In the genomic region with DNA sequence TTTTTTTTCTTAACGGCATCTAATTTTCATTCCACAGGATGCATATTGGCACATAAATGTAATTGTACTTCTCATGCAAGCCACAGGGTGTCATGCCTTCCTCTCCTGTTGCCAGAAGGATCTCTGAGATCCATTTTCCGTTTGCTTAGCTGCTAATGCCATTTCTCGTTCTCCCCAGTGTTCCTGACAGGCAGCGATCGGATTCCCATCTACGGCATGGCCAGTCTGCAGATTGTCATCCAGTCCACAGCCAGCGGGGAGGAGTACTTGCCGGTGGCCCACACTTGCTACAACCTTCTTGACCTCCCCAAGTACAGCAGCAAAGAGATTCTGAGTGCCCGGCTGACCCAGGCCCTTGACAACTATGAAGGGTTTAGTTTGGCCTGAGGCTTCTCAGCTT, we compare ENCODE assay signal across 8 cellular contexts. TPM values are rescaled to one million over a fixed set of nuclear protein-coding genes. Genes with fewer than 3 reads are reported as not detected.
DNase-seq lines count a peak whose midpoint lies in the region; ATAC-seq, FAIRE-seq and TF ChIP-seq lines count a peak whose summit lies in the region.

No MANE protein-coding gene starts in this region.

- H3K4me1 ChIP-seq in PC-3 (ENCODE audit: insufficient read depth, low read length) = peaks cover 12% of the 10 kb centered on the region
- H3K4me1 ChIP-seq in pancreas = no peaks in the 10 kb centered on the region

- H3K4me1 Mint-ChIP-seq in activated CD8-positive, alpha-beta T cell treated with anti-CD3 and anti-CD28 coated beads for 36 hours (ENCODE audit: low read depth) = peaks cover 2% of the 10 kb centered on the region

- peak overlapping the region; percentile 62 for H3K4me2 ChIP-seq in PC-3 (ENCODE audit: low read length)

- TF ChIP-seq CTCF in PC-3 (conservative IDR thresholded peaks at IDR 0.05; ENCODE audit: low read depth, low read length) (peak; percentile 69), fibroblast of pulmonary artery (IDR thresholded peaks at IDR 0.05; ENCODE audit: low read length, missing control alignments) (peak; percentile 70), pancreas (IDR thresholded peaks at IDR 0.05) (peak; percentile 14 to 51 (median 45))
- no peak for TF ChIP-seq CTCF in activated CD8-positive, alpha-beta T cell treated with anti-CD3 and anti-CD28 coated beads for 36 hours (IDR thresholded peaks at IDR 0.05)

- no peaks in the 10 kb centered on the region for H3K27me3 Mint-ChIP-seq in activated CD8-positive, alpha-beta T cell treated with anti-CD3 and anti-CD28 coated beads for 36 hours

- no peak overlapping the region for H3K27ac ChIP-seq in PC-3 (ENCODE audit: low read length)
- no peak overlapping the region for H3K27ac ChIP-seq in pancreas

- H3K27me3 ChIP-seq in PC-3 (ENCODE audit: low read length) (no peaks in the 10 kb centered on the region), pancreas (no peaks in the 10 kb centered on the region)

- H3F3A ChIP-seq in PC-3 (ENCODE audit: low read length, unreplicated experiment) = no peaks in the 10 kb centered on the region

- POLR2A ChIA-PET in PC-3 (lab: Charles Lee; ENCODE audit: unreplicated experiment) = interaction anchor here (0.6 kb wide), 1 partner anchor 192 kb away, joined by 3 read pairs; no protein-coding TSS in a partner anchor
- POLR2A ChIA-PET in activated CD8-positive, alpha-beta T cell treated with anti-CD3 and anti-CD28 coated beads for 36 hours (lab: Charles Lee) = no interaction called here

- no peak for FAIRE-seq in pancreas (lab: Jason Lieb, UNC)

- H3K36me3 ChIP-seq in PC-3 (ENCODE audit: low read depth, low read length) = no peaks in the 10 kb centered on the region
- peaks cover 0 to 4% (median 0%) of the 10 kb centered on the region in 3 donors for H3K36me3 ChIP-seq in pancreas

- intact Hi-C loops in PC-3 (cut with micrococcal nuclease) (loop anchor here (1.0 to 10.0 kb wide), 5 partner anchors 85 to 318 kb away; no protein-coding TSS in a partner anchor), pancreas (cut with DNase I) (loop anchor here in 2 of 3 donors (10.0 kb wide), 1 partner anchor 318 kb away; no protein-coding TSS in a partner anchor)
- intact Hi-C loops in activated CD8-positive, alpha-beta T cell treated with anti-CD3 and anti-CD28 coated beads for 36 hours (cut with micrococcal nuclease) = no loop called here

- 16 to 23% methylated on average over 9 of the region's 9 CpGs for WGBS in pancreas, 2 donors

- H3K79me2 ChIP-seq in PC-3 (ENCODE audit: low read length) = no peaks in the 10 kb centered on the region

- no peaks in the 10 kb centered on the region for H3K9me2 ChIP-seq in PC-3 (replicated peaks; ENCODE audit: low read length)

- H4K20me1 ChIP-seq in PC-3 (ENCODE audit: low read length) = no peaks in the 10 kb centered on the region

- H3K9me3 ChIP-seq in PC-3 (ENCODE audit: low read length) = no peaks in the 10 kb centered on the region
- no peaks in the 10 kb centered on the region for H3K9me3 ChIP-seq in pancreas

- peaks cover 43% of the 10 kb centered on the region for H3K36me3 Mint-ChIP-seq in activated CD8-positive, alpha-beta T cell treated with anti-CD3 and anti-CD28 coated beads for 36 hours (ENCODE audit: low read depth)

- no peak overlapping the region for H3K4me3 Mint-ChIP-seq in activated CD8-positive, alpha-beta T cell treated with anti-CD3 and anti-CD28 coated beads for 36 hours

- H3K9me3 Mint-ChIP-seq in activated CD8-positive, alpha-beta T cell treated with anti-CD3 and anti-CD28 coated beads for 36 hours = peaks cover 3% of the 10 kb centered on the region

- no TSS peak for BruUV-seq in PC-3 (replicated peaks; lab: Mats Ljungman, UMichigan)

- peak; percentile 68 for ATAC-seq in PC-3
- ATAC-seq in pancreas = peak; percentile 89 to 99 (median 98)
- no peak for ATAC-seq in activated CD8-positive, alpha-beta T cell treated with anti-CD3 and anti-CD28 coated beads for 36 hours
- no peak for ATAC-seq in stimulated activated naive CD8-positive, alpha-beta T cell treated with anti-CD3 and anti-CD28 coated beads, Interleukin-15, Interleukin-2, amounts not matched to agents 100 U/mL and 50 U/mL, for 24 hours
- ATAC-seq in GM21576 (IDR thresholded peaks at IDR 0.05; ENCODE audit: unreplicated experiment) = no peak

- 0 out of 2 replicates have a peak overlapping the region, but pooled peaks have one; percentile 14 for H3K4me3 ChIP-seq in PC-3 (ENCODE audit: low read length)
- no peak overlapping the region for H3K4me3 ChIP-seq in fibroblast of pulmonary artery (replicated peaks; ENCODE audit: low read depth, low read length)
- H3K4me3 ChIP-seq in pancreas = no peak overlapping the region

- H2AFZ ChIP-seq in PC-3 (ENCODE audit: low read length) = peak overlapping the region; percentile 90

- 0 out of 2 replicates have a peak overlapping the region, but pooled peaks have one; percentile 9 for H3K9ac ChIP-seq in PC-3 (ENCODE audit: low read length)

- peak; percentile 7 for DNase-seq in HCEC 1CT
- peak; percentile 67 for DNase-seq in PC-3
- peak; percentile 80 for DNase-seq in fibroblast of pulmonary artery (ENCODE audit: low read depth)
- peak in 3 of 6 donors; percentile 28 to 57 (median 30) for DNase-seq in pancreas
- DNase-seq in activated CD8-positive, alpha-beta T cell treated with anti-CD3 and anti-CD28 coated beads for 36 hours = no peak
- no peak for DNase-seq in stimulated activated naive CD8-positive, alpha-beta T cell treated with anti-CD3 and anti-CD28 coated beads, Interleukin-15, Interleukin-2, amounts not matched to agents 100 U/mL and 50 U/mL, for 24 hours
- DNase-seq in activated naive CD4-positive, alpha-beta T cell treated with anti-CD3 and anti-CD28 coated beads, Interleukin-2, amount 50 U/mL, for 16 hours = no peak

- no peak overlapping the region for H3K27ac Mint-ChIP-seq in activated CD8-positive, alpha-beta T cell treated with anti-CD3 and anti-CD28 coated beads for 36 hours

- CTCF ChIA-PET in PC-3 (lab: Charles Lee) = interaction anchor here (0.7 to 1.5 kb wide), 3 partner anchors 34 to 317 kb away, joined by 4 to 7 read pairs (median 5); no protein-coding TSS in a partner anchor
- CTCF ChIA-PET in activated CD8-positive, alpha-beta T cell treated with anti-CD3 and anti-CD28 coated beads for 36 hours (lab: Charles Lee) = interaction anchor here (1.1 to 1.4 kb wide), 2 partner anchors 47 to 167 kb away, joined by 3 read pairs; no protein-coding TSS in a partner anchor

RNA-seq across cellular contexts. Expression of gene NAP1L5, which starts 8.9 kb away (rescaled TPM):
- total RNA-seq in PC-3 (2014; rRNA removed) = not detected in 2 replicates
- 1 to 10 TPM in 5 of 6 donors, under 1 TPM in 1; 0.94 to 3.2 (median 1.8) TPM for total RNA-seq in pancreas
- 10 to 100 TPM in 1 of 2 donors, 1 to 10 TPM in 1; 6.0 to 13.2 TPM for polyA plus RNA-seq in pancreas
- total RNA-seq in activated CD8-positive, alpha-beta T cell treated with anti-CD3 and anti-CD28 coated beads for 36 hours = 1 to 10 TPM; 5.4 to 5.8 TPM

Comparison
In these comparisons a context has a peak if more than half of its experiments do, and no peak if none do; other contexts are left out.
1. DNase-seq: peak in HCEC 1CT (single experiment), PC-3 (single experiment) and fibroblast of pulmonary artery (single experiment); none in activated CD8-positive, alpha-beta T cell treated with anti-CD3 and anti-CD28 coated beads for 36 hours (single experiment), stimulated activated naive CD8-positive, alpha-beta T cell treated with anti-CD3 and anti-CD28 coated beads, Interleukin-15, Interleukin-2, amounts not matched to agents 100 U/mL and 50 U/mL, for 24 hours (single experiment) and activated naive CD4-positive, alpha-beta T cell treated with anti-CD3 and anti-CD28 coated beads, Interleukin-2, amount 50 U/mL, for 16 hours (single experiment).
2. ATAC-seq: peak in PC-3 (single experiment) and pancreas (4 of 4); none in activated CD8-positive, alpha-beta T cell treated with anti-CD3 and anti-CD28 coated beads for 36 hours (single experiment), stimulated activated naive CD8-positive, alpha-beta T cell treated with anti-CD3 and anti-CD28 coated beads, Interleukin-15, Interleukin-2, amounts not matched to agents 100 U/mL and 50 U/mL, for 24 hours (single experiment) and GM21576 (single experiment).